In the genomic region with DNA sequence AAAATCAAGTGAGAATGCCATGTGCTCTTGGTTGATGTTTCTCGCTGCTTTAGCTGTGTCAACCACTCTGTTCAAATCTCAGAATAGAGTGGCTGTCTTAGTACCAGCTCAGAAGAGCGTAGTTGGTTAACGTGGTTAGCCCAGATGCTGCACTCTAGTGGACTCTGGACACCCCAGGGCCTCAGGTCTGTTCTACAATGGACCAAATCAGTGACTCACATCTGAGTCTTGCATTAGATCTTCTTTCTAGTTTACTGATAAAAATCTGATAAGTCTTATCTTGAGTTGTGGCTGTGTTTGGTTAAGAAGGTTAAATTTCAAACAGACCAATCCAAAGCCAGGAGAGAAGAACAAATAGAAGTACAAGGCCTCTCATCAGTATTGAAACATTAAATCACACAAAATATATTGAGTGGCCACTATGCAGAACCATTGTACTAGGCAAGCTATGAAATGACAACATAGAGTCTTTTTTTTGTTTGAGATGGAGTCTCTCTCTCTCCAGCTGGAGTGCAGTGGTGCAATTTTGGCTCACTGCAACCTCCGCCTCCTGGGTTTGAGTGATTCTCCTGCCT, we compare ENCODE assay signal across 13 cellular contexts.
DNase-seq lines count a peak whose midpoint lies in the region; ATAC-seq and TF ChIP-seq lines count a peak whose summit lies in the region.
"Had no signal": no experiment of that assay in that cellular context is flagged by ENCODE, and none has a peak within 500 bp of the region (broad histone marks: within the 10 kb centered on the region; RNA-seq: fewer than 3 reads in every experiment).

No MANE protein-coding gene starts in this region.

- H3K27ac ChIP-seq in SK-N-SH (ENCODE audit: low read depth in 2 of 2, low read length in 1 of 2): no peak overlapping the region

- no peaks in the 10 kb centered on the region for H3F3A ChIP-seq in SK-N-SH (replicated peaks; ENCODE audit: insufficient read depth)

- TF ChIP-seq CTCF in SK-N-SH (IDR thresholded peaks at IDR 0.05): no peak

- no peaks in the 10 kb centered on the region for H3K9me3 ChIP-seq in SK-N-SH

- H3K36me3 ChIP-seq in SK-N-SH (replicated peaks in 1 of 2; ENCODE audit: control insufficient read depth in 1 of 2, insufficient read depth in 2 of 2, low read length in 1 of 2): no peaks in the 10 kb centered on the region

- H3K9ac ChIP-seq in SK-N-SH: no peak overlapping the region

- no peak overlapping the region for H3K4me3 ChIP-seq in SK-N-SH (ENCODE audit: low read depth in 2 of 2, low read length in 1 of 2)

- H2AFZ ChIP-seq in SK-N-SH (ENCODE audit: low read depth): no peak overlapping the region

- no peak for ATAC-seq in HG03354 (IDR thresholded peaks at IDR 0.05; ENCODE audit: poor library complexity, severe bottlenecking, unreplicated experiment)
- ATAC-seq: left cardiac atrium had no signal

- TF ChIP-seq RAD21 in SK-N-SH (IDR thresholded peaks at IDR 0.05; ENCODE audit: low read length): no peak

- no peaks in the 10 kb centered on the region; the same call in 1 of the 2 replicates for H3K27me3 ChIP-seq in SK-N-SH (ENCODE audit: insufficient read depth)

- no peak overlapping the region for H3K4me2 ChIP-seq in SK-N-SH

- no peaks in the 10 kb centered on the region for H4K20me1 ChIP-seq in SK-N-SH (ENCODE audit: insufficient read depth)

- POLR2A ChIA-PET in SK-N-SH (lab: Yijun Ruan, JAX): no interaction called here

- 68% methylated on average over 4 of the region's 4 CpGs for WGBS in SK-N-SH (ENCODE audit: low lambda C conversion rate)

- H3K9me2 ChIP-seq in SK-N-SH: no peaks in the 10 kb centered on the region

- H3K79me2 ChIP-seq in SK-N-SH (ENCODE audit: insufficient read depth): no peaks in the 10 kb centered on the region

- CTCF ChIA-PET in SK-N-SH (lab: Yijun Ruan, JAX): no interaction called here

- no peak for TF ChIP-seq EP300 in SK-N-SH (IDR thresholded peaks at IDR 0.05; ENCODE audit: borderline replicate concordance in 1 of 2, low read depth in 1 of 2, low read length in 1 of 2)

- H3K4me1 ChIP-seq in SK-N-SH (ENCODE audit: control insufficient read depth in 1 of 2, insufficient read depth in 2 of 2, low read depth in 1 of 2, low read length in 1 of 2): peaks cover 0 to 2% of the 10 kb centered on the region in 2 experiments; a peak in 2 of 4 replicates

- DNase-seq in HS-5 (ENCODE audit: low read depth) (peak; percentile 6), SK-N-SH (no peak), islet precursor cell (peak; percentile 76), renal cortical epithelial cell (ENCODE audit: low read depth) (peak; percentile 47), NAMALWA (ENCODE audit: low spot score) (no peak), cortex of kidney (lab: John Stamatoyannopoulos, UW) (no peak)
- DNase-seq: activated gamma-delta T cell; CD4-positive, alpha-beta T cell; left cardiac atrium; NCI-H146; NCI-H526 treated with DMSO at 0.1 percent for 48 hours; Right ventricle myocardium superior had no signal

TF ChIP-seq in SK-N-SH, 30 proteins besides CTCF, POLR2A, EP300 and RAD21:
- TF ChIP-seq GATA2 (CRISPR knock-in tag; IDR thresholded peaks at IDR 0.05): 0 out of 2 replicates have a peak, but pooled peaks have one; percentile 6
- TF ChIP-seq MAX (IDR thresholded peaks at IDR 0.05; ENCODE audit: low read depth): no peak

Comparison
In these comparisons a context has a peak if more than half of its experiments do, and no peak if none do; other contexts are left out.
1. DNase-seq: peak in HS-5 (single experiment), islet precursor cell (single experiment) and renal cortical epithelial cell (single experiment); none in SK-N-SH (single experiment), NAMALWA (single experiment) and cortex of kidney (single experiment).